ENCODE assay signal across 1 cellular context in the genomic region with DNA sequence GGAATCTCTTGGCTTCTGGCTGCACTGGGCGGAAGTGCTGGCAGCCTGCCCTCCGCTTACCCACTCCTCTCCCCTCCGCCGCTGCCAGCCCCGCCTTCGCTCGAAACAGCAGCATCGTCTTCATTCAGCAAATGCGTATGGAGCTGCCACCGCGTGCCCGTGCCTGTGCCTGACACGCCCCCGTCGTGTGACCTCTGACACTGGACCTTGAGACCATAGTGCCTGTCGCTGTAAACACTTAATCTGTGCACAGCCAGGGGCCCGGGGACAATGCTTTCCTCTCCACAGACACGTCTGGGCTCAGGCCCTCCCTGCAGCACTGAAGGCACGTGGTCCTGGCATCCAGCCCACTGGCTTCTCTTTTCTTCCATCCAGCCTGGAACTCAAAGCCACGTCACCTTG.
TF ChIP-seq lines count a peak whose summit lies in the region.

No MANE protein-coding gene starts in this region.

TF ChIP-seq in HepG2, 621 proteins besides CTCF, POLR2A, EP300 and RAD21 (continued from another document and continues in another):
- TF ChIP-seq, protein P1, sequence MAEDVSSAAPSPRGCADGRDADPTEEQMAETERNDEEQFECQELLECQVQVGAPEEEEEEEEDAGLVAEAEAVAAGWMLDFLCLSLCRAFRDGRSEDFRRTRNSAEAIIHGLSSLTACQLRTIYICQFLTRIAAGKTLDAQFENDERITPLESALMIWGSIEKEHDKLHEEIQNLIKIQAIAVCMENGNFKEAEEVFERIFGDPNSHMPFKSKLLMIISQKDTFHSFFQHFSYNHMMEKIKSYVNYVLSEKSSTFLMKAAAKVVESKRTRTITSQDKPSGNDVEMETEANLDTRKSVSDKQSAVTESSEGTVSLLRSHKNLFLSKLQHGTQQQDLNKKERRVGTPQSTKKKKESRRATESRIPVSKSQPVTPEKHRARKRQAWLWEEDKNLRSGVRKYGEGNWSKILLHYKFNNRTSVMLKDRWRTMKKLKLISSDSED (CRISPR knock-in tag; IDR thresholded peaks at IDR 0.05) = no peak
- TF ChIP-seq ZNF788 (CRISPR knock-in tag; IDR thresholded peaks at IDR 0.05; ENCODE audit: borderline replicate concordance) = no peak
- no peak for TF ChIP-seq DPF2 (CRISPR knock-in tag; IDR thresholded peaks at IDR 0.05; ENCODE audit: borderline replicate concordance, low read depth)
- TF ChIP-seq, protein P2, sequence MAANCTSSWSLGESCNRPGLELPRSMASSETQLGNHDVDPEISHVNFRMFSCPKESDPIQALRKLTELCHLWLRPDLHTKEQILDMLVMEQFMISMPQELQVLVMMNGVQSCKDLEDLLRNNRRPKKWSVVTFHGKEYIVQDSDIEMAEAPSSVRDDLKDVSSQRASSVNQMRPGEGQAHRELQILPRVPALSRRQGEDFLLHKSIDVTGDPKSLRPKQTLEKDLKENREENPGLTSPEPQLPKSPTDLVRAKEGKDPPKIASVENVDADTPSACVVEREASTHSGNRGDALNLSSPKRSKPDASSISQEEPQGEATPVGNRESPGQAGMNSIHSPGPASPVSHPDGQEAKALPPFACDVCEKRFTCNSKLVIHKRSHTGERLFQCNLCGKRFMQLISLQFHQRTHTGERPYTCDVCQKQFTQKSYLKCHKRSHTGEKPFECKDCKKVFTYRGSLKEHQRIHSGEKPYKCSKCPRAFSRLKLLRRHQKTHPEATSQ (CRISPR knock-in tag; IDR thresholded peaks at IDR 0.05; ENCODE audit: borderline replicate concordance) = no peak
- no peak for TF ChIP-seq GTF3A (CRISPR knock-in tag; conservative IDR thresholded peaks at IDR 0.05)
- no peak for TF ChIP-seq MXI1 (IDR thresholded peaks at IDR 0.05; ENCODE audit: borderline replicate concordance, low read depth, low read length)
- no peak for TF ChIP-seq TBX3 (IDR thresholded peaks at IDR 0.05; ENCODE audit: borderline replicate concordance)
- TF ChIP-seq MBD4 (IDR thresholded peaks at IDR 0.05; ENCODE audit: borderline replicate concordance, low read length) = no peak
- 0 out of 2 replicates have a peak, but pooled peaks have one; percentile 51 for TF ChIP-seq FOXO1 (CRISPR knock-in tag; IDR thresholded peaks at IDR 0.05)
- TF ChIP-seq MAFF (IDR thresholded peaks at IDR 0.05; ENCODE audit: low read depth, low read length) = no peak
- TF ChIP-seq, protein P3, sequence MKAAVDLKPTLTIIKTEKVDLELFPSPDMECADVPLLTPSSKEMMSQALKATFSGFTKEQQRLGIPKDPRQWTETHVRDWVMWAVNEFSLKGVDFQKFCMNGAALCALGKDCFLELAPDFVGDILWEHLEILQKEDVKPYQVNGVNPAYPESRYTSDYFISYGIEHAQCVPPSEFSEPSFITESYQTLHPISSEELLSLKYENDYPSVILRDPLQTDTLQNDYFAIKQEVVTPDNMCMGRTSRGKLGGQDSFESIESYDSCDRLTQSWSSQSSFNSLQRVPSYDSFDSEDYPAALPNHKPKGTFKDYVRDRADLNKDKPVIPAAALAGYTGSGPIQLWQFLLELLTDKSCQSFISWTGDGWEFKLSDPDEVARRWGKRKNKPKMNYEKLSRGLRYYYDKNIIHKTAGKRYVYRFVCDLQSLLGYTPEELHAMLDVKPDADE (CRISPR knock-in tag; IDR thresholded peaks at IDR 0.05) = no peak
- TF ChIP-seq BHLHE40 (IDR thresholded peaks at IDR 0.05; ENCODE audit: low read length) = 0 out of 2 replicates have a peak, but pooled peaks have one; percentile 21
- TF ChIP-seq ZNF34 (CRISPR knock-in tag; IDR thresholded peaks at IDR 0.05; ENCODE audit: borderline replicate concordance) = no peak
- TF ChIP-seq, protein P4, sequence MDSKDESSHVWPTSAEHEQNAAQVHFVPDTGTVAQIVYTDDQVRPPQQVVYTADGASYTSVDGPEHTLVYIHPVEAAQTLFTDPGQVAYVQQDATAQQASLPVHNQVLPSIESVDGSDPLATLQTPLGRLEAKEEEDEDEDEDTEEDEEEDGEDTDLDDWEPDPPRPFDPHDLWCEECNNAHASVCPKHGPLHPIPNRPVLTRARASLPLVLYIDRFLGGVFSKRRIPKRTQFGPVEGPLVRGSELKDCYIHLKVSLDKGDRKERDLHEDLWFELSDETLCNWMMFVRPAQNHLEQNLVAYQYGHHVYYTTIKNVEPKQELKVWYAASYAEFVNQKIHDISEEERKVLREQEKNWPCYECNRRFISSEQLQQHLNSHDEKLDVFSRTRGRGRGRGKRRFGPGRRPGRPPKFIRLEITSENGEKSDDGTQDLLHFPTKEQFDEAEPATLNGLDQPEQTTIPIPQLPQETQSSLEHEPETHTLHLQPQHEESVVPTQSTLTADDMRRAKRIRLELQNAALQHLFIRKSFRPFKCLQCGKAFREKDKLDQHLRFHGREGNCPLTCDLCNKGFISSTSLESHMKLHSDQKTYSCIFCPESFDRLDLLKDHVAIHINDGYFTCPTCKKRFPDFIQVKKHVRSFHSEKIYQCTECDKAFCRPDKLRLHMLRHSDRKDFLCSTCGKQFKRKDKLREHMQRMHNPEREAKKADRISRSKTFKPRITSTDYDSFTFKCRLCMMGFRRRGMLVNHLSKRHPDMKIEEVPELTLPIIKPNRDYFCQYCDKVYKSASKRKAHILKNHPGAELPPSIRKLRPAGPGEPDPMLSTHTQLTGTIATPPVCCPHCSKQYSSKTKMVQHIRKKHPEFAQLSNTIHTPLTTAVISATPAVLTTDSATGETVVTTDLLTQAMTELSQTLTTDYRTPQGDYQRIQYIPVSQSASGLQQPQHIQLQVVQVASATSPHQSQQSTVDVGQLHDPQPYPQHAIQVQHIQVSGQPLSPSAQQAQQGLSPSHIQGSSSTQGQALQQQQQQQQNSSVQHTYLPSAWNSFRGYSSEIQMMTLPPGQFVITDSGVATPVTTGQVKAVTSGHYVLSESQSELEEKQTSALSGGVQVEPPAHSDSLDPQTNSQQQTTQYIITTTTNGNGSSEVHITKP (CRISPR knock-in tag; IDR thresholded peaks at IDR 0.05; ENCODE audit: low read depth) = no peak
- peak; percentile 12 to 79; a peak in 1 of 4 replicates for TF ChIP-seq NR2F1 (CRISPR knock-in tag; IDR thresholded peaks at IDR 0.05)
- TF ChIP-seq TGIF2 (CRISPR knock-in tag; IDR thresholded peaks at IDR 0.05) = no peak
- TF ChIP-seq, protein P5, sequence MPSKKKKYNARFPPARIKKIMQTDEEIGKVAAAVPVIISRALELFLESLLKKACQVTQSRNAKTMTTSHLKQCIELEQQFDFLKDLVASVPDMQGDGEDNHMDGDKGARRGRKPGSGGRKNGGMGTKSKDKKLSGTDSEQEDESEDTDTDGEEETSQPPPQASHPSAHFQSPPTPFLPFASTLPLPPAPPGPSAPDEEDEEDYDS (CRISPR knock-in tag; IDR thresholded peaks at IDR 0.05) = no peak
- TF ChIP-seq ZBTB8A (CRISPR knock-in tag; IDR thresholded peaks at IDR 0.05; ENCODE audit: borderline replicate concordance, low read depth) = no peak
- TF ChIP-seq, protein P6, sequence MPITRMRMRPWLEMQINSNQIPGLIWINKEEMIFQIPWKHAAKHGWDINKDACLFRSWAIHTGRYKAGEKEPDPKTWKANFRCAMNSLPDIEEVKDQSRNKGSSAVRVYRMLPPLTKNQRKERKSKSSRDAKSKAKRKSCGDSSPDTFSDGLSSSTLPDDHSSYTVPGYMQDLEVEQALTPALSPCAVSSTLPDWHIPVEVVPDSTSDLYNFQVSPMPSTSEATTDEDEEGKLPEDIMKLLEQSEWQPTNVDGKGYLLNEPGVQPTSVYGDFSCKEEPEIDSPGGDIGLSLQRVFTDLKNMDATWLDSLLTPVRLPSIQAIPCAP (CRISPR knock-in tag; IDR thresholded peaks at IDR 0.05; ENCODE audit: low read depth) = no peak
- TF ChIP-seq ZFP1 (CRISPR knock-in tag; IDR thresholded peaks at IDR 0.05) = no peak
- TF ChIP-seq, protein P7, sequence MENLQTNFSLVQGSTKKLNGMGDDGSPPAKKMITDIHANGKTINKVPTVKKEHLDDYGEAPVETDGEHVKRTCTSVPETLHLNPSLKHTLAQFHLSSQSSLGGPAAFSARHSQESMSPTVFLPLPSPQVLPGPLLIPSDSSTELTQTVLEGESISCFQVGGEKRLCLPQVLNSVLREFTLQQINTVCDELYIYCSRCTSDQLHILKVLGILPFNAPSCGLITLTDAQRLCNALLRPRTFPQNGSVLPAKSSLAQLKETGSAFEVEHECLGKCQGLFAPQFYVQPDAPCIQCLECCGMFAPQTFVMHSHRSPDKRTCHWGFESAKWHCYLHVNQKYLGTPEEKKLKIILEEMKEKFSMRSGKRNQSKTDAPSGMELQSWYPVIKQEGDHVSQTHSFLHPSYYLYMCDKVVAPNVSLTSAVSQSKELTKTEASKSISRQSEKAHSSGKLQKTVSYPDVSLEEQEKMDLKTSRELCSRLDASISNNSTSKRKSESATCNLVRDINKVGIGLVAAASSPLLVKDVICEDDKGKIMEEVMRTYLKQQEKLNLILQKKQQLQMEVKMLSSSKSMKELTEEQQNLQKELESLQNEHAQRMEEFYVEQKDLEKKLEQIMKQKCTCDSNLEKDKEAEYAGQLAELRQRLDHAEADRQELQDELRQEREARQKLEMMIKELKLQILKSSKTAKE (CRISPR knock-in tag; IDR thresholded peaks at IDR 0.05; ENCODE audit: borderline replicate concordance) = peak; percentile 42; the same call in 1 of the 2 replicates
- TF ChIP-seq, protein P8, sequence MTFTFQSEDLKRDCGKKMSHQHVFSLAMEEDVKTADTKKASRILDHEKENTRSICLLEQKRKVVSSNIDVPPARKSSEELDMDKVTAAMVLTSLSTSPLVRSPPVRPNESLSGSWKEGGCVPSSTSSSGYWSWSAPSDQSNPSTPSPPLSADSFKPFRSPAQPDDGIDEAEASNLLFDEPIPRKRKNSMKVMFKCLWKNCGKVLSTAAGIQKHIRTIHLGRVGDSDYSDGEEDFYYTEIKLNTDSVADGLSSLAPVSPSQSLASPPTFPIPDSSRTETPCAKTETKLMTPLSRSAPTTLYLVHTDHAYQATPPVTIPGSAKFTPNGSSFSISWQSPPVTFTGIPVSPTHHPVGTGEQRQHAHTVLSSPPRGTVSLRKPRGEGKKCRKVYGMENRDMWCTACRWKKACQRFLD (CRISPR knock-in tag; IDR thresholded peaks at IDR 0.05; ENCODE audit: borderline replicate concordance) = no peak
- TF ChIP-seq MEIS2 (CRISPR knock-in tag; IDR thresholded peaks at IDR 0.05) = no peak
- peak; percentile 70 for TF ChIP-seq HNF4A (CRISPR knock-in tag; IDR thresholded peaks at IDR 0.05)
- TF ChIP-seq NR3C1 (CRISPR knock-in tag; IDR thresholded peaks at IDR 0.05) = no peak
- no peak for TF ChIP-seq NR2F2 (IDR thresholded peaks at IDR 0.05; ENCODE audit: borderline replicate concordance, low read depth)
- TF ChIP-seq SRSF9 (IDR thresholded peaks at IDR 0.05; ENCODE audit: borderline replicate concordance, insufficient read depth, low read depth, low read length, poor library complexity, severe bottlenecking) = no peak
- TF ChIP-seq SNAPC2 (CRISPR knock-in tag; IDR thresholded peaks at IDR 0.05) = no peak
- TF ChIP-seq ZNF350 (CRISPR knock-in tag; IDR thresholded peaks at IDR 0.05; ENCODE audit: borderline replicate concordance, low read depth) = no peak
- no peak for TF ChIP-seq ZFYVE20 (CRISPR knock-in tag; IDR thresholded peaks at IDR 0.05; ENCODE audit: borderline replicate concordance, low read depth)
- TF ChIP-seq ZNF263 (CRISPR knock-in tag; IDR thresholded peaks at IDR 0.05) = no peak
- TF ChIP-seq ZNF782 (CRISPR knock-in tag; IDR thresholded peaks at IDR 0.05; ENCODE audit: borderline replicate concordance) = no peak
- TF ChIP-seq ZBTB21 (CRISPR knock-in tag; IDR thresholded peaks at IDR 0.05) = no peak
- no peak for TF ChIP-seq RFXAP (CRISPR knock-in tag; IDR thresholded peaks at IDR 0.05; ENCODE audit: borderline replicate concordance)
- TF ChIP-seq KDM5A (IDR thresholded peaks at IDR 0.05; ENCODE audit: borderline replicate concordance, low read length) = no peak
- TF ChIP-seq ZNF790 (CRISPR knock-in tag; IDR thresholded peaks at IDR 0.05; ENCODE audit: borderline replicate concordance) = no peak
- no peak for TF ChIP-seq KDM4B (CRISPR knock-in tag; IDR thresholded peaks at IDR 0.05)
- TF ChIP-seq ZNF121 (CRISPR knock-in tag; IDR thresholded peaks at IDR 0.05) = no peak
- no peak for TF ChIP-seq NAIF1 (CRISPR knock-in tag; IDR thresholded peaks at IDR 0.05; ENCODE audit: borderline replicate concordance)
- TF ChIP-seq ZNF205 (CRISPR knock-in tag; IDR thresholded peaks at IDR 0.05) = no peak
- TF ChIP-seq, protein P9, sequence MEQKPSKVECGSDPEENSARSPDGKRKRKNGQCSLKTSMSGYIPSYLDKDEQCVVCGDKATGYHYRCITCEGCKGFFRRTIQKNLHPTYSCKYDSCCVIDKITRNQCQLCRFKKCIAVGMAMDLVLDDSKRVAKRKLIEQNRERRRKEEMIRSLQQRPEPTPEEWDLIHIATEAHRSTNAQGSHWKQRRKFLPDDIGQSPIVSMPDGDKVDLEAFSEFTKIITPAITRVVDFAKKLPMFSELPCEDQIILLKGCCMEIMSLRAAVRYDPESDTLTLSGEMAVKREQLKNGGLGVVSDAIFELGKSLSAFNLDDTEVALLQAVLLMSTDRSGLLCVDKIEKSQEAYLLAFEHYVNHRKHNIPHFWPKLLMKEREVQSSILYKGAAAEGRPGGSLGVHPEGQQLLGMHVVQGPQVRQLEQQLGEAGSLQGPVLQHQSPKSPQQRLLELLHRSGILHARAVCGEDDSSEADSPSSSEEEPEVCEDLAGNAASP (CRISPR knock-in tag; IDR thresholded peaks at IDR 0.05; ENCODE audit: borderline replicate concordance) = no peak
- no peak for TF ChIP-seq THYN1 (CRISPR knock-in tag; IDR thresholded peaks at IDR 0.05; ENCODE audit: borderline replicate concordance, low read depth)
- TF ChIP-seq FOXK1 (CRISPR knock-in tag; IDR thresholded peaks at IDR 0.05; ENCODE audit: borderline replicate concordance, low read depth) = no peak
- no peak for TF ChIP-seq IKZF1 (IDR thresholded peaks at IDR 0.05)
- TF ChIP-seq, protein P10, sequence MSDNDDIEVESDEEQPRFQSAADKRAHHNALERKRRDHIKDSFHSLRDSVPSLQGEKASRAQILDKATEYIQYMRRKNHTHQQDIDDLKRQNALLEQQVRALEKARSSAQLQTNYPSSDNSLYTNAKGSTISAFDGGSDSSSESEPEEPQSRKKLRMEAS (IDR thresholded peaks at IDR 0.05) = peak; percentile 68
- TF ChIP-seq, protein P11, sequence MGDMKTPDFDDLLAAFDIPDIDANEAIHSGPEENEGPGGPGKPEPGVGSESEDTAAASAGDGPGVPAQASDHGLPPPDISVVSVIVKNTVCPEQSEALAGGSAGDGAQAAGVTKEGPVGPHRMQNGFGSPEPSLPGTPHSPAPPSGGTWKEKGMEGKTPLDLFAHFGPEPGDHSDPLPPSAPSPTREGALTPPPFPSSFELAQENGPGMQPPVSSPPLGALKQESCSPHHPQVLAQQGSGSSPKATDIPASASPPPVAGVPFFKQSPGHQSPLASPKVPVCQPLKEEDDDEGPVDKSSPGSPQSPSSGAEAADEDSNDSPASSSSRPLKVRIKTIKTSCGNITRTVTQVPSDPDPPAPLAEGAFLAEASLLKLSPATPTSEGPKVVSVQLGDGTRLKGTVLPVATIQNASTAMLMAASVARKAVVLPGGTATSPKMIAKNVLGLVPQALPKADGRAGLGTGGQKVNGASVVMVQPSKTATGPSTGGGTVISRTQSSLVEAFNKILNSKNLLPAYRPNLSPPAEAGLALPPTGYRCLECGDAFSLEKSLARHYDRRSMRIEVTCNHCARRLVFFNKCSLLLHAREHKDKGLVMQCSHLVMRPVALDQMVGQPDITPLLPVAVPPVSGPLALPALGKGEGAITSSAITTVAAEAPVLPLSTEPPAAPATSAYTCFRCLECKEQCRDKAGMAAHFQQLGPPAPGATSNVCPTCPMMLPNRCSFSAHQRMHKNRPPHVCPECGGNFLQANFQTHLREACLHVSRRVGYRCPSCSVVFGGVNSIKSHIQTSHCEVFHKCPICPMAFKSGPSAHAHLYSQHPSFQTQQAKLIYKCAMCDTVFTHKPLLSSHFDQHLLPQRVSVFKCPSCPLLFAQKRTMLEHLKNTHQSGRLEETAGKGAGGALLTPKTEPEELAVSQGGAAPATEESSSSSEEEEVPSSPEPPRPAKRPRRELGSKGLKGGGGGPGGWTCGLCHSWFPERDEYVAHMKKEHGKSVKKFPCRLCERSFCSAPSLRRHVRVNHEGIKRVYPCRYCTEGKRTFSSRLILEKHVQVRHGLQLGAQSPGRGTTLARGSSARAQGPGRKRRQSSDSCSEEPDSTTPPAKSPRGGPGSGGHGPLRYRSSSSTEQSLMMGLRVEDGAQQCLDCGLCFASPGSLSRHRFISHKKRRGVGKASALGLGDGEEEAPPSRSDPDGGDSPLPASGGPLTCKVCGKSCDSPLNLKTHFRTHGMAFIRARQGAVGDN (CRISPR knock-in tag; IDR thresholded peaks at IDR 0.05) = peak; percentile 65
